Comparison of ENCODE assay signal across 1 cellular context in the genomic region with DNA sequence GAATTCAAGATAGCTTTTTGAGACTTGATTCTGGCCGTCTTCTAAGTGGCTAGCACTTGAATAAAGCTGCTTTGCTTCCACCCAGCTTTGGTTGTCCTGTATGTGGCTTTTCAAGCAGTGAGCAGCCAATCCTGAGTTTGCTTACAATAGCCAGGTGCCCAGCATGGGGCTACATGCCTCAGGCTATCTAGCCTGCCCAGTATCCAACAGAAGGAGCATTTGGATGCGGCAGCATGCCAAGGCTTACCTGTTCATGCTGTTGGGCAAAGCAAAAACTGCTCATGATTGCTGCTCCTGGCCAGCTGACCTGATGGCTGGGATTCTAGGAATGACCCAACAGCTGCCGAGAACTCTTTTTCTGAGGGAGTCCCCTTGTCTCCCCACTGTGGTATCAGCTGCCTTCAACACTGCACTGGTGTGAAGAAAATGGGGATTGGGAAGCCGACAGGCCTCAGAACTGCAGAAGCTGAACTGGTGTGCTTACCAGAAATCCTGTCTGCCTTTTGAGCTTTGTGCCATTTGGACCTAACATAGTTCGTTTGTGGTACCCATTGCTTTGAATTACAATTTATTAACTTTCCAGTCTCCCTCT.
TF ChIP-seq lines count a peak whose summit lies in the region.

No MANE protein-coding gene starts in this region.

TF ChIP-seq in H1, 55 proteins besides CTCF, POLR2A, EP300 and RAD21:
- no peak for TF ChIP-seq SUZ12 (IDR thresholded peaks at IDR 0.05; ENCODE audit: low read length)
- TF ChIP-seq, protein P1, sequence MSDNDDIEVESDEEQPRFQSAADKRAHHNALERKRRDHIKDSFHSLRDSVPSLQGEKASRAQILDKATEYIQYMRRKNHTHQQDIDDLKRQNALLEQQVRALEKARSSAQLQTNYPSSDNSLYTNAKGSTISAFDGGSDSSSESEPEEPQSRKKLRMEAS (IDR thresholded peaks at IDR 0.05), result peak; percentile 58; the same call in 1 of the 2 replicates
- TF ChIP-seq, protein P2, sequence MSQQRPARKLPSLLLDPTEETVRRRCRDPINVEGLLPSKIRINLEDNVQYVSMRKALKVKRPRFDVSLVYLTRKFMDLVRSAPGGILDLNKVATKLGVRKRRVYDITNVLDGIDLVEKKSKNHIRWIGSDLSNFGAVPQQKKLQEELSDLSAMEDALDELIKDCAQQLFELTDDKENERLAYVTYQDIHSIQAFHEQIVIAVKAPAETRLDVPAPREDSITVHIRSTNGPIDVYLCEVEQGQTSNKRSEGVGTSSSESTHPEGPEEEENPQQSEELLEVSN (IDR thresholded peaks at IDR 0.05), result peak; percentile 52; the same call in 1 of the 2 replicates
- no peak for TF ChIP-seq HDAC2 (IDR thresholded peaks at IDR 0.05; ENCODE audit: borderline replicate concordance in 1 of 2, low read depth in 2 of 2, low read length in 2 of 2)
- TF ChIP-seq NANOG (IDR thresholded peaks at IDR 0.05; ENCODE audit: insufficient read depth, low read depth, low read length, poor library complexity, severe bottlenecking), result no peak
